12 cellular contexts compared by ENCODE assay signal in genomic region chr2:183998041-183998796, GRCh38.
A peak's percentile ranks its signal among the peaks of the same experiment; 100 is the strongest.
DNase-seq lines count a peak whose midpoint lies in the region; ATAC-seq, FAIRE-seq and TF ChIP-seq lines count a peak whose summit lies in the region.
"Had no signal": no experiment of that assay in that cellular context is flagged by ENCODE, and none has a peak within 500 bp of the region (broad histone marks: within the 10 kb centered on the region; RNA-seq: fewer than 3 reads in every experiment).

No MANE protein-coding gene starts in this region.

- TF ChIP-seq CTCF in chondrocyte (IDR thresholded peaks at IDR 0.05): no peak

- no peak overlapping the region for H3K27ac Mint-ChIP-seq in chondrocyte (ENCODE audit: unreplicated experiment)
- H3K27ac Mint-ChIP-seq: naive B cell had no signal

- in situ Hi-C loops in ACHN (cut with HindIII; ENCODE audit: low pct_ligation_motif_present, low pct_unique_long_range_greater_than_20kb, low sequenced_read_pairs): no loop called here

- no peaks in the 10 kb centered on the region for H3K4me1 Mint-ChIP-seq in chondrocyte (ENCODE audit: low read depth)
- H3K4me1 Mint-ChIP-seq: naive B cell had no signal

- FAIRE-seq in GM12891 (lab: Jason Lieb, UNC): peak; percentile 88
- FAIRE-seq: G401.6 had no signal

- ATAC-seq in GM19463 (IDR thresholded peaks at IDR 0.05; ENCODE audit: unreplicated experiment) (peak; percentile 95), HG02938 (IDR thresholded peaks at IDR 0.05; ENCODE audit: unreplicated experiment) (peak; percentile 98)

- TF ChIP-seq POLR2A in GM12891 (IDR thresholded peaks at IDR 0.05; ENCODE audit: low read depth, low read length): no peak

- H3K4me3 Mint-ChIP-seq in chondrocyte (ENCODE audit: unreplicated experiment): no peak overlapping the region

- H3K27me3 Mint-ChIP-seq in chondrocyte (ENCODE audit: low read depth): peaks cover 3% of the 10 kb centered on the region
- H3K27me3 Mint-ChIP-seq: naive B cell had no signal

- H3K9me3 Mint-ChIP-seq in chondrocyte (ENCODE audit: low read depth): no peaks in the 10 kb centered on the region

- H3K36me3 Mint-ChIP-seq in chondrocyte (ENCODE audit: low read depth): no peaks in the 10 kb centered on the region
- H3K36me3 Mint-ChIP-seq: naive B cell had no signal

- DNase-seq in GM12891 (ENCODE audit: insufficient read length, low spot score) (no peak), HT-29 (ENCODE audit: low spot score) (peak; percentile 16), pons (ENCODE audit: low spot score) (no peak), NCI-H1436 (lab: John Stamatoyannopoulos, UW) (no peak), chondrocyte (ENCODE audit: low spot score) (no peak), ACHN (no peak)
- DNase-seq: activated CD4-positive, alpha-beta T cell treated with anti-CD3 and anti-CD28 coated beads, Interleukin-2, amount 50 U/mL, for 48 hours; naive B cell; NCI-H2081 treated with DMSO at 0.1 percent for 48 hours had no signal

TF ChIP-seq in GM12891, 5 proteins besides CTCF, POLR2A, EP300 and RAD21:
- TF ChIP-seq SPI1 (IDR thresholded peaks at IDR 0.05; ENCODE audit: low read depth, low read length) (peak; percentile 54; the same call in 1 of the 2 replicates), TAF1 (IDR thresholded peaks at IDR 0.05; ENCODE audit: low read depth, low read length) (no peak), POLR2AphosphoS5 (IDR thresholded peaks at IDR 0.05; ENCODE audit: low read depth, low read length) (no peak), PAX5 (IDR thresholded peaks at IDR 0.05; ENCODE audit: insufficient read depth, low read length, severe bottlenecking) (no peak), POU2F2 (IDR thresholded peaks at IDR 0.05; ENCODE audit: low read depth, low read length) (no peak)
